8 cellular contexts compared by ENCODE assay signal in genomic region chr13:48403151-48403631, GRCh38. TPM values are rescaled to one million over a fixed set of nuclear protein-coding genes. Genes with fewer than 3 reads are reported as not detected.
A peak's percentile ranks its signal among the peaks of the same experiment; 100 is the strongest.
DNase-seq lines count a peak whose midpoint lies in the region; ATAC-seq, FAIRE-seq and TF ChIP-seq lines count a peak whose summit lies in the region.

No MANE protein-coding gene starts in this region.

- H3K9me3 Mint-ChIP-seq in H9 (no peaks in the 10 kb centered on the region), Caco-2 (ENCODE audit: unreplicated experiment) (no peaks in the 10 kb centered on the region)

- H3K4ac ChIP-seq in H9 (ENCODE audit: low read depth, low read length): no peak overlapping the region

- H3K56ac ChIP-seq in H9 (ENCODE audit: insufficient read length, low read depth, low read length): no peak overlapping the region

- H2AFZ ChIP-seq in H9 (ENCODE audit: low read length): no peak overlapping the region

- FAIRE-seq in GM18507 (lab: Jason Lieb, UNC): peak; percentile 87
- FAIRE-seq in pancreas (lab: Jason Lieb, UNC): no peak

- no peak overlapping the region for H4K91ac ChIP-seq in H9 (ENCODE audit: insufficient read length, low read depth, low read length)

- CTCF ChIA-PET in Caco-2 (lab: Charles Lee): no interaction called here

- no peak overlapping the region for H2AK5ac ChIP-seq in H9 (ENCODE audit: insufficient read length, low read length)

- POLR2A ChIA-PET in Caco-2 (lab: Charles Lee): no interaction called here

- H3K27me3 Mint-ChIP-seq in H9 (ENCODE audit: low read depth): no peaks in the 10 kb centered on the region
- no peaks in the 10 kb centered on the region for H3K27me3 Mint-ChIP-seq in Caco-2 (ENCODE audit: insufficient read depth, unreplicated experiment)

- H3T11ph ChIP-seq in H9 (ENCODE audit: low read length): no peak overlapping the region

- intact Hi-C loops in pancreas (cut with DNase I): no loop called here
- intact Hi-C loops in Caco-2 (cut with micrococcal nuclease; ENCODE audit: unreplicated experiment): no loop called here

- no TSS peak for BruUV-seq in Caco-2 (replicated peaks; lab: Mats Ljungman, UMichigan)

- no peak overlapping the region for H3K4me3 Mint-ChIP-seq in H9
- H3K4me3 Mint-ChIP-seq in Caco-2 (ENCODE audit: unreplicated experiment): no peak overlapping the region

- no peaks in the 10 kb centered on the region for H3K27me3 ChIP-seq in pancreas
- H3K27me3 ChIP-seq in H7 (ENCODE audit: control insufficient read depth, insufficient read depth, low read length): no peaks in the 10 kb centered on the region
- H3K27me3 ChIP-seq in H9 (ENCODE audit: insufficient read depth, low read length): no peaks in the 10 kb centered on the region
- H3K27me3 ChIP-seq in Caco-2 (replicated peaks; ENCODE audit: control insufficient read depth, insufficient read depth, low read length): no peaks in the 10 kb centered on the region

- no peak overlapping the region for H2BK120ac ChIP-seq in H9 (ENCODE audit: low read depth, low read length, poor library complexity, severe bottlenecking)

- no peaks in the 10 kb centered on the region for H3K36me3 ChIP-seq in pancreas
- no peaks in the 10 kb centered on the region for H3K36me3 ChIP-seq in H7 (replicated peaks; ENCODE audit: control insufficient read depth, insufficient read depth, low read length)
- no peaks in the 10 kb centered on the region for H3K36me3 ChIP-seq in Caco-2 (ENCODE audit: control insufficient read depth, insufficient read depth, low read length)

- H4K5ac ChIP-seq in H9 (ENCODE audit: insufficient read length, low read depth, low read length): no peak overlapping the region

- H2BK12ac ChIP-seq in H9 (ENCODE audit: insufficient read length, low read depth, low read length): no peak overlapping the region

- H3K23me2 ChIP-seq in H9 (ENCODE audit: insufficient read length, low read depth, low read length, poor library complexity, severe bottlenecking): no peaks in the 10 kb centered on the region

- no peak overlapping the region for H3K18ac ChIP-seq in H9 (ENCODE audit: insufficient read length, low read depth, low read length)

- H3K23ac ChIP-seq in H9 (ENCODE audit: insufficient read length, low read depth, low read length): no peak overlapping the region

- no peak overlapping the region for H4K8ac ChIP-seq in H9 (replicated peaks; ENCODE audit: insufficient read length, low read depth, low read length)

- no peak overlapping the region for H3K9ac ChIP-seq in H9 (ENCODE audit: extremely low read depth, insufficient read length, low read length)

- H3K14ac ChIP-seq in H9 (ENCODE audit: insufficient read depth, low read length): no peak overlapping the region

- H3K27ac ChIP-seq in caudate nucleus (ENCODE audit: low read depth, low read length) (peak overlapping the region; percentile 21), pancreas (peak overlapping the region in 2 of 4 donors; percentile 17 to 49), H9 (ENCODE audit: insufficient read length, low read depth, low read length) (no peak overlapping the region)

- no peaks in the 10 kb centered on the region for H3K79me2 ChIP-seq in H9 (ENCODE audit: insufficient read depth, low read length)

- ATAC-seq in HG03139 (IDR thresholded peaks at IDR 0.05; ENCODE audit: unreplicated experiment): peak; percentile 51
- peak in 3 of 4 donors; percentile 37 to 58 (median 44) for ATAC-seq in pancreas

- H3K36me3 Mint-ChIP-seq in H9 (ENCODE audit: insufficient read depth in 1 of 3, low read depth in 3 of 3) (no peaks in the 10 kb centered on the region), Caco-2 (ENCODE audit: insufficient read depth, unreplicated experiment) (no peaks in the 10 kb centered on the region)

- H3K27ac Mint-ChIP-seq in H9: no peak overlapping the region
- H3K27ac Mint-ChIP-seq in Caco-2 (ENCODE audit: unreplicated experiment): no peak overlapping the region

- H3K4me1 Mint-ChIP-seq in H9: no peaks in the 10 kb centered on the region
- no peaks in the 10 kb centered on the region for H3K4me1 Mint-ChIP-seq in Caco-2 (ENCODE audit: low read depth, unreplicated experiment)

- H2BK20ac ChIP-seq in H9 (ENCODE audit: low read depth, low read length, poor library complexity, severe bottlenecking): no peak overlapping the region

- no peaks in the 10 kb centered on the region for H3K9me3 ChIP-seq in pancreas
- H3K9me3 ChIP-seq in H9 (ENCODE audit: control insufficient read depth, low read depth, low read length): no peaks in the 10 kb centered on the region
- H3K9me3 ChIP-seq in Caco-2: no peaks in the 10 kb centered on the region

- peaks cover 0 to 39% (median 25%) of the 10 kb centered on the region in 3 donors for H3K4me1 ChIP-seq in pancreas
- no peaks in the 10 kb centered on the region for H3K4me1 ChIP-seq in H9 (ENCODE audit: insufficient read depth, low read length)
- H3K4me1 ChIP-seq in Caco-2: peaks cover 6% of the 10 kb centered on the region; the same call in 1 of the 2 replicates

- 58 to 69% methylated on average over 2 of the region's 2 CpGs for WGBS in pancreas, 2 donors
- WGBS in H9 (ENCODE audit: extremely low coverage, insufficient read length, low lambda C conversion rate): no CpG with 5 or more reads among the region's 2 CpGs

- H4K20me1 ChIP-seq in H9 (ENCODE audit: control insufficient read depth, insufficient read depth, insufficient read length): no peaks in the 10 kb centered on the region

- peak; percentile 5 for DNase-seq in GM18507 (ENCODE audit: extremely low spot score, insufficient read length, low read depth)
- no peak for DNase-seq in caudate nucleus (lab: John Stamatoyannopoulos, UW)
- DNase-seq in pancreas: no peak
- no peak for DNase-seq in NK-92 (lab: John Stamatoyannopoulos, UW; ENCODE audit: unreplicated experiment)
- no peak for DNase-seq in H7
- DNase-seq in H9: no peak
- DNase-seq in Caco-2: no peak

- H3K4me2 ChIP-seq in H9 (ENCODE audit: insufficient read depth, insufficient read length, low read length): no peak overlapping the region

- TF ChIP-seq CTCF in pancreas (IDR thresholded peaks at IDR 0.05): no peak
- TF ChIP-seq CTCF in H9 (conservative IDR thresholded peaks at IDR 0.05): no peak
- TF ChIP-seq CTCF in Caco-2 (IDR thresholded peaks at IDR 0.05; ENCODE audit: insufficient read depth in 1 of 2, low read depth in 1 of 2, low read length in 1 of 2, severe bottlenecking in 1 of 2, unreplicated experiment in 1 of 2): no peak

- H2BK5ac ChIP-seq in H9 (ENCODE audit: insufficient read length, low read length): no peak overlapping the region

- H2BK15ac ChIP-seq in H9 (ENCODE audit: low read depth, low read length): no peak overlapping the region

- H3K4me3 ChIP-seq in pancreas (no peak overlapping the region), H7 (ENCODE audit: insufficient read depth, low read depth, low read length) (no peak overlapping the region), Caco-2 (ENCODE audit: low read depth, low read length) (no peak overlapping the region)

- no peaks in the 10 kb centered on the region for H3K79me1 ChIP-seq in H9 (ENCODE audit: insufficient read depth, low read depth, low read length, poor library complexity, severe bottlenecking)

RNA-seq across cellular contexts. Expression of gene LPAR6, which starts 9.7 kb away (rescaled TPM):
- total RNA-seq in pancreas (10 to 100 TPM in 2 of 6 donors, 1 to 10 TPM in 4; 1.9 to 16.0 (median 4.1) TPM), H9 (2021) (4.2 and 4.3 TPM in 2 replicates), Caco-2 (2022) (not detected in 2 replicates)
- polyA plus RNA-seq in pancreas: 10 to 100 TPM in 1 of 2 donors, 1 to 10 TPM in 1; 8.1 to 10.8 TPM
- total RNA-seq in H7 (2014; rRNA removed; shearing (Covaris generic)): 5.5 and 8.8 TPM in 2 replicates
